Comparison of ENCODE assay signal across 8 cellular contexts in genomic region chr1:226634156-226634588, GRCh38.
A peak's percentile ranks its signal among the peaks of the same experiment; 100 is the strongest.
DNase-seq lines count a peak whose midpoint lies in the region; ATAC-seq and TF ChIP-seq lines count a peak whose summit lies in the region.

No MANE protein-coding gene starts in this region.

- H3K9me3 ChIP-seq in muscle layer of colon (ENCODE audit: low read length) = no peaks in the 10 kb centered on the region

- peaks cover 55% of the 10 kb centered on the region for H3K36me3 Mint-ChIP-seq in effector memory CD8-positive, alpha-beta T cell (ENCODE audit: insufficient read depth)

- H3K27me3 ChIP-seq in muscle layer of colon (ENCODE audit: control insufficient read depth in 1 of 2, insufficient read depth in 2 of 2, low read length in 2 of 2) = no peaks in the 10 kb centered on the region

- peak; percentile 20 for DNase-seq in AG09319 (ENCODE audit: extremely low read depth, low read depth)
- peak; percentile 48 for DNase-seq in NCI-H774 (lab: John Stamatoyannopoulos, UW)
- peak; percentile 64 to 87 (median 66) for DNase-seq in activated CD8-positive, alpha-beta memory T cell treated with anti-CD3 and anti-CD28 coated beads for 48 hours (ENCODE audit: low read depth in 2 of 3, low spot score in 2 of 3)
- DNase-seq in effector memory CD8-positive, alpha-beta T cell = peak; percentile 80 to 82 (median 81)
- peak; percentile 56 to 75 for DNase-seq in stimulated activated CD8-positive, alpha-beta memory T cell treated with anti-CD3 and anti-CD28 coated beads, Interleukin-7, amount 100 ng/mL, for 1 hour (ENCODE audit: low read depth in 2 of 2)

- peak overlapping the region; percentile 78 to 85 for H3K27ac Mint-ChIP-seq in effector memory CD8-positive, alpha-beta T cell

- peaks cover 56% of the 10 kb centered on the region for H3K4me1 ChIP-seq in muscle layer of colon (ENCODE audit: insufficient read depth, low read length)

- peak overlapping the region; percentile 31 for H3K9ac ChIP-seq in muscle layer of colon (ENCODE audit: low read length)

- peak overlapping the region; percentile 57 for H3K27ac ChIP-seq in muscle layer of colon (ENCODE audit: low read depth, low read length)

- peak; percentile 70 for ATAC-seq in GM18861 (IDR thresholded peaks at IDR 0.05; ENCODE audit: unreplicated experiment)
- peak; percentile 75 for ATAC-seq in HG03103 (IDR thresholded peaks at IDR 0.05; ENCODE audit: low read depth, unreplicated experiment)
- peak; percentile 93 for ATAC-seq in effector memory CD8-positive, alpha-beta T cell (replicated peaks)

- H3K4me3 Mint-ChIP-seq in effector memory CD8-positive, alpha-beta T cell = peak overlapping the region in 1 of 2 donors; percentile 19

- H3K4me1 Mint-ChIP-seq in effector memory CD8-positive, alpha-beta T cell (ENCODE audit: low read depth in 2 of 2) = peaks cover 22 to 26% of the 10 kb centered on the region in 2 donors

- TF ChIP-seq CTCF in AG09319 (IDR thresholded peaks at IDR 0.05; ENCODE audit: low read depth, low read length) = peak; percentile 97

- H3K27me3 Mint-ChIP-seq in effector memory CD8-positive, alpha-beta T cell = no peaks in the 10 kb centered on the region

- peaks cover 50% of the 10 kb centered on the region for H3K36me3 ChIP-seq in muscle layer of colon (ENCODE audit: insufficient read depth, low read length)

- H3K4me3 ChIP-seq in muscle layer of colon (ENCODE audit: low read depth in 1 of 2, low read length in 2 of 2) = peak overlapping the region in 1 of 2 donors; percentile 22

- no peaks in the 10 kb centered on the region for H3K9me3 Mint-ChIP-seq in effector memory CD8-positive, alpha-beta T cell

Comparison
In these comparisons a context has a peak if more than half of its experiments do, and no peak if none do; other contexts are left out.
1. DNase-seq: peak in every context shown above with its lines; median percentile 81 in effector memory CD8-positive, alpha-beta T cell; 66 in activated CD8-positive, alpha-beta memory T cell treated with anti-CD3 and anti-CD28 coated beads for 48 hours; 66 in stimulated activated CD8-positive, alpha-beta memory T cell treated with anti-CD3 and anti-CD28 coated beads, Interleukin-7, amount 100 ng/mL, for 1 hour; 48 in NCI-H774; 20 in AG09319.